12 cellular contexts compared by ENCODE assay signal in genomic region chr15:66729339-66729951, GRCh38. TPM values are rescaled to one million over a fixed set of nuclear protein-coding genes. Genes with fewer than 3 reads are reported as not detected.
A peak's percentile ranks its signal among the peaks of the same experiment; 100 is the strongest.
DNase-seq lines count a peak whose midpoint lies in the region; TF ChIP-seq lines count a peak whose summit lies in the region.
"Had no signal": no experiment of that assay in that cellular context is flagged by ENCODE, and none has a peak within 500 bp of the region (broad histone marks: within the 10 kb centered on the region; RNA-seq: fewer than 3 reads in every experiment).

No MANE protein-coding gene starts in this region.

- no peaks in the 10 kb centered on the region for H3K36me3 ChIP-seq in sigmoid colon

- CTCF ChIA-PET in AG04450 (lab: Charles Lee), result interaction anchor here (0.6 to 1.1 kb wide), 3 partner anchors 16 to 163 kb away, joined by 3 to 4 read pairs (median 3); partner anchors contain the start of gene LCTL

- no peaks in the 10 kb centered on the region for H3K9me3 ChIP-seq in AG04450 (ENCODE audit: control insufficient read depth, insufficient read depth, low read length)
- H3K9me3 ChIP-seq in sigmoid colon, result no peaks in the 10 kb centered on the region

- H3K27me3 ChIP-seq in AG04450 (ENCODE audit: control insufficient read depth, insufficient read depth, low read length) (no peaks in the 10 kb centered on the region), layer of hippocampus (ENCODE audit: control insufficient read depth, insufficient read depth, low read length) (no peaks in the 10 kb centered on the region), sigmoid colon (no peaks in the 10 kb centered on the region)

- intact Hi-C loops in sigmoid colon (cut with DNase I), result no loop called here

- POLR2A ChIA-PET in AG04450 (lab: Yijun Ruan, JAX), result interaction anchor here (1.0 kb wide), 1 partner anchor 11 kb away, joined by 3 read pairs; no protein-coding TSS in a partner anchor

- peak overlapping the region; percentile 31 for H3K4me3 ChIP-seq in AG04450 (ENCODE audit: low read depth, low read length)
- peak overlapping the region in 3 of 4 donors; percentile 16 to 38 (median 29) for H3K4me3 ChIP-seq in sigmoid colon

- peaks cover 0 to 51% (median 46%) of the 10 kb centered on the region in 4 donors for H3K4me1 ChIP-seq in sigmoid colon

- DNase-seq in AG04450 (ENCODE audit: low read depth, low spot score), result no peak
- peak; percentile 86 for DNase-seq in astrocyte of the hippocampus (ENCODE audit: low read depth, low spot score)
- DNase-seq in sigmoid colon, result peak; percentile 69
- no peak for DNase-seq in DMS53 treated with DMSO at 0.1 percent for 48 hours (lab: John Stamatoyannopoulos, UW; ENCODE audit: unreplicated experiment)
- DNase-seq in kidney tubule cell (ENCODE audit: low spot score), result no peak
- DNase-seq in cerebellum (ENCODE audit: low spot score), result no peak
- DNase-seq in activated naive CD4-positive, alpha-beta T cell treated with anti-CD3 and anti-CD28 coated beads, Interleukin-2, amount 50 U/mL, for 16 hours, result no peak
- DNase-seq: activated naive CD8-positive, alpha-beta T cell treated with anti-CD3 and anti-CD28 coated beads, Interleukin-2, amount 50 U/mL, for 24 hours; AML-193; NCI-H1105 treated with DMSO at 0.1 percent for 48 hours; stimulated activated CD4-positive, alpha-beta T cell treated with anti-CD3 and anti-CD28 coated beads, Interleukin-12 subunit alpha, Interleukin-12 subunit beta, amount 100 ng/mL, for 4 hours had no signal

- 74 to 83% methylated on average over 26 of the region's 26 CpGs for WGBS in sigmoid colon, 2 donors

- no peak for TF ChIP-seq CTCF in AG04450 (IDR thresholded peaks at IDR 0.05; ENCODE audit: low read depth, low read length)
- no peak for TF ChIP-seq CTCF in sigmoid colon (IDR thresholded peaks at IDR 0.05)

- TF ChIP-seq POLR2A in sigmoid colon (IDR thresholded peaks at IDR 0.05), result no peak

- H3K27ac ChIP-seq in AG04450 (ENCODE audit: low read depth, low read length) (peak overlapping the region; percentile 89), layer of hippocampus (ENCODE audit: low read depth, low read length) (peak overlapping the region; percentile 38), sigmoid colon (peak overlapping the region; percentile 66 to 83 (median 74))

- no peak for TF ChIP-seq EP300 in sigmoid colon (IDR thresholded peaks at IDR 0.05)

RNA-seq across cellular contexts. Expression of gene SMAD6, which starts 27.4 kb away (rescaled TPM):
- polyA plus RNA-seq in AG04450 (2011; rRNA removed) (1.8 and 2.2 TPM in 2 replicates), sigmoid colon (1 to 10 TPM; 1.8 to 9.2 (median 1.8) TPM)
- 4.9 and 6.2 TPM in 2 replicates for polyA minus RNA-seq in AG04450 (2011; rRNA and poly(A)+ RNA removed)
- total RNA-seq in sigmoid colon (1 to 10 TPM; 4.8 to 8.0 (median 5.8) TPM), cerebellum (10.8 TPM)

Comparison
In these comparisons a context has a peak if more than half of its experiments do, and no peak if none do; other contexts are left out.
1. DNase-seq: peak in astrocyte of the hippocampus (single experiment) and sigmoid colon (single experiment); none in AG04450 (single experiment), DMS53 treated with DMSO at 0.1 percent for 48 hours (single experiment), kidney tubule cell (single experiment), cerebellum (single experiment) and activated naive CD4-positive, alpha-beta T cell treated with anti-CD3 and anti-CD28 coated beads, Interleukin-2, amount 50 U/mL, for 16 hours (single experiment).
2. H3K27ac ChIP-seq: peak in every context shown above with its lines; median percentile 89 in AG04450; 74 in sigmoid colon; 38 in layer of hippocampus.